ENCODE assay signal across 8 cellular contexts in genomic region chr4:56977321-56978012, GRCh38. TPM values are rescaled to one million over a fixed set of nuclear protein-coding genes. Genes with fewer than 3 reads are reported as not detected.
DNase-seq lines count a peak whose midpoint lies in the region; ATAC-seq and TF ChIP-seq lines count a peak whose summit lies in the region.

Gene NOA1, minus strand, starts transcription at chr4:56977606. Its CDS starts 21 bp downstream, at chr4:56977585.

- peak; percentile 88 for ATAC-seq in GM19395 (IDR thresholded peaks at IDR 0.05; ENCODE audit: unreplicated experiment)
- peak; percentile 84 for ATAC-seq in HG03565 (IDR thresholded peaks at IDR 0.05; ENCODE audit: unreplicated experiment)
- ATAC-seq in left lung = peak; percentile 85

- H3K4me3 ChIP-seq in left lung = peak within 1 kb of the TSS; percentile 62 to 95

- H3K9me3 ChIP-seq in left lung = peaks cover 0 to 11% of the 10 kb centered on the region in 2 donors

- H3K27me3 ChIP-seq in left lung = no peaks in the 10 kb centered on the region

- peak within 1 kb of the TSS; percentile 98 for H3K27ac ChIP-seq in C4-2B
- H3K27ac ChIP-seq in left lung = peak within 1 kb of the TSS; percentile 92 to 94

- no peak for TF ChIP-seq CTCF in C4-2B (conservative IDR thresholded peaks at IDR 0.05)
- TF ChIP-seq CTCF in left lung (IDR thresholded peaks at IDR 0.05) = no peak

- peak; percentile 96 for DNase-seq in NCI-H774 (lab: John Stamatoyannopoulos, UW)
- peak; percentile 95 to 96 for DNase-seq in activated CD4-positive, alpha-beta T cell treated with anti-CD3 and anti-CD28 coated beads, Interleukin-2, amount 50 U/mL, for 4 hours
- DNase-seq in dermis blood vessel endothelial cell = peak; percentile 100
- peak; percentile 97 to 98 for DNase-seq in left lung
- peak; percentile 97 to 98 for DNase-seq in stimulated activated CD4-positive, alpha-beta T cell treated with anti-CD3 and anti-CD28 coated beads, Interleukin-2, amount 100 ng/mL, for 48 hours

- intact Hi-C loops in left lung (cut with DNase I) = no loop called here

- H3K4me1 ChIP-seq in left lung = peaks cover 26 to 58% of the 10 kb centered on the region in 2 donors

- H3K36me3 ChIP-seq in left lung = peaks cover 0 to 25% of the 10 kb centered on the region in 2 donors

RNA-seq across cellular contexts. Expression of gene NOA1, which starts in this region (rescaled TPM):
- total RNA-seq in dermis blood vessel endothelial cell = 22.6 and 29.2 TPM in 2 replicates
- 10 to 100 TPM; 11.3 to 13.3 TPM for total RNA-seq in left lung

Comparison
In these comparisons a context has a peak if more than half of its experiments do, and no peak if none do; other contexts are left out.
1. Peak in every context shown above with its lines: DNase-seq, ATAC-seq, H3K4me3 ChIP-seq and H3K27ac ChIP-seq.